In genomic region chr12:107228076-107228475, GRCh38 we compare ENCODE assay signal across 29 cellular contexts.
"Had no signal": no experiment of that assay in that cellular context is flagged by ENCODE, and none has a peak within 500 bp of the region (broad histone marks: within the 10 kb centered on the region; RNA-seq: fewer than 3 reads in every experiment).

No MANE protein-coding gene starts in this region.

- H3K27ac ChIP-seq: dorsolateral prefrontal cortex, epithelial cell of prostate, gastrocnemius medialis, psoas muscle, sigmoid colon, suprapubic skin, transverse colon, vagina had no signal

- H3K4me1 ChIP-seq: gastrocnemius medialis, psoas muscle, sigmoid colon, transverse colon, vagina had no signal

- ATAC-seq: esophagus mucosa; gastrocnemius medialis; left lobe of liver; mucosa of descending colon; natural killer cell treated with Interleukin-12 subunit alpha and Interleukin-12 subunit beta and Interleukin-15 and Interleukin-18, amount 100 ng/mL, for 72 hours; psoas muscle; right cardiac atrium; stimulated activated naive CD8-positive, alpha-beta T cell treated with anti-CD3 and anti-CD28 coated beads, Interleukin-15, amount 100 ng/mL, for 72 hours had no signal

- H3K27ac Mint-ChIP-seq: memory B cell; mesothelial cell of epicardium; naive B cell; natural killer cell treated with Interleukin-12 subunit alpha and Interleukin-12 subunit beta and Interleukin-15 and Interleukin-18, amount 100 ng/mL, for 72 hours had no signal

- H3K36me3 Mint-ChIP-seq: memory B cell; mesothelial cell of epicardium; naive B cell; natural killer cell treated with Interleukin-12 subunit alpha and Interleukin-12 subunit beta and Interleukin-15 and Interleukin-18, amount 100 ng/mL, for 72 hours had no signal

- H3K4me3 ChIP-seq: dorsolateral prefrontal cortex, gastrocnemius medialis, lung, mucosa of descending colon, psoas muscle, sigmoid colon, suprapubic skin, transverse colon, vagina had no signal

- DNase-seq: dorsolateral prefrontal cortex; effector CD4-positive, alpha-beta T cell; foreskin fibroblast; gastrocnemius medialis; head of caudate nucleus; kidney; mucosa of descending colon; naive B cell; nucleus accumbens; posterior cingulate gyrus; psoas muscle; right cardiac atrium; sigmoid colon; stimulated activated CD4-positive, alpha-beta T cell treated with anti-CD3 and anti-CD28 coated beads, Interleukin-2, amount 100 ng/mL, for 24 hours; stimulated activated CD4-positive, alpha-beta T cell treated with anti-CD3 and anti-CD28 coated beads, Interleukin-4, amount 100 ng/mL, for 24 hours; stimulated activated naive CD4-positive, alpha-beta T cell; stimulated activated naive CD8-positive, alpha-beta T cell treated with anti-CD3 and anti-CD28 coated beads, Interleukin-15, amount 100 ng/mL, for 72 hours; transverse colon had no signal

- H3K9me3 ChIP-seq: gastrocnemius medialis, mucosa of descending colon, psoas muscle, sigmoid colon, suprapubic skin, transverse colon, vagina had no signal

- H3K27me3 ChIP-seq: gastrocnemius medialis, sigmoid colon, suprapubic skin, transverse colon, vagina had no signal

- H3K9me3 Mint-ChIP-seq: memory B cell; mesothelial cell of epicardium; naive B cell; natural killer cell treated with Interleukin-12 subunit alpha and Interleukin-12 subunit beta and Interleukin-15 and Interleukin-18, amount 100 ng/mL, for 72 hours; neural crest cell; stimulated activated naive CD8-positive, alpha-beta T cell treated with anti-CD3 and anti-CD28 coated beads, Interleukin-15, amount 100 ng/mL, for 72 hours had no signal

- FAIRE-seq: colon, kidney had no signal

- H3K4me3 Mint-ChIP-seq: memory B cell; mesothelial cell of epicardium; naive B cell; natural killer cell treated with Interleukin-12 subunit alpha and Interleukin-12 subunit beta and Interleukin-15 and Interleukin-18, amount 100 ng/mL, for 72 hours; neural crest cell; stimulated activated naive CD8-positive, alpha-beta T cell treated with anti-CD3 and anti-CD28 coated beads, Interleukin-15, amount 100 ng/mL, for 72 hours had no signal

- H3K36me3 ChIP-seq: gastrocnemius medialis, sigmoid colon, suprapubic skin, transverse colon, vagina had no signal

- H3K4me1 Mint-ChIP-seq: memory B cell; naive B cell; stimulated activated naive CD8-positive, alpha-beta T cell treated with anti-CD3 and anti-CD28 coated beads, Interleukin-15, amount 100 ng/mL, for 72 hours had no signal
